In genomic region chr2:43161650-43162542, GRCh38 we compare ENCODE assay signal across 17 cellular contexts.
DNase-seq lines count a peak whose midpoint lies in the region; ATAC-seq, FAIRE-seq and TF ChIP-seq lines count a peak whose summit lies in the region.
"Had no signal": no experiment of that assay in that cellular context is flagged by ENCODE, and none has a peak within 500 bp of the region (broad histone marks: within the 10 kb centered on the region; RNA-seq: fewer than 3 reads in every experiment).

No MANE protein-coding gene starts in this region.

- 8% methylated on average over 14 of the region's 15 CpGs for WGBS in HepG2 (ENCODE audit: low lambda C conversion rate)
- 92 to 96% (median 92%) methylated on average over 11 to 15 of the region's 15 CpGs for WGBS in spleen, 5 donors

- intact Hi-C loops in HepG2 (cut with micrococcal nuclease; ENCODE audit: unreplicated experiment) (loop anchor here (2.0 kb wide), 3 partner anchors 31 to 61 kb away; no protein-coding TSS in a partner anchor), spleen (cut with DNase I; ENCODE audit: low total_unique reads) (no loop called here)

- H3K36me3 ChIP-seq in HepG2 (replicated peaks in 1 of 2; ENCODE audit: control insufficient read depth in 1 of 2, insufficient read depth in 2 of 2, low read length in 2 of 2) = no peaks in the 10 kb centered on the region
- no peaks in the 10 kb centered on the region for H3K36me3 ChIP-seq in spleen
- H3K36me3 ChIP-seq: neutrophil, SJSA1 had no signal

- H3K9me3 Mint-ChIP-seq in activated CD4-positive, alpha-beta T cell treated with anti-CD3 and anti-CD28 coated beads, Interleukin-2, amount 10 ng/mL, durations not matched to agents 7 days and 5 days = no peaks in the 10 kb centered on the region
- H3K9me3 Mint-ChIP-seq: activated naive CD4-positive, alpha-beta T cell treated with anti-CD3 and anti-CD28 coated beads, Interleukin-2, amount 50 U/mL, for 72 hours had no signal

- CTCF ChIA-PET in activated CD4-positive, alpha-beta T cell treated with anti-CD3 and anti-CD28 coated beads, Interleukin-2, amount 10 ng/mL, durations not matched to agents 7 days and 5 days (lab: Charles Lee) = interaction anchor here (1.6 to 3.0 kb wide), 2 partner anchors 9 to 34 kb away, joined by 4 to 15 read pairs; no protein-coding TSS in a partner anchor
- CTCF ChIA-PET in HepG2 (lab: Yijun Ruan, JAX; ENCODE audit: low intra/inter-chr PET ratio, low total read pairs) = interaction anchor here (0.6 to 1.1 kb wide), 3 partner anchors 10 to 66 kb away, joined by 3 read pairs; no protein-coding TSS in a partner anchor

- H3K9me3 ChIP-seq in T-helper 17 cell (ENCODE audit: control insufficient read depth, low read length, poor library complexity, severe bottlenecking) (no peaks in the 10 kb centered on the region), HepG2 (ENCODE audit: low read length) (no peaks in the 10 kb centered on the region), spleen (no peaks in the 10 kb centered on the region)
- H3K9me3 ChIP-seq: neutrophil, SJSA1 had no signal

- TF ChIP-seq POLR2A in HepG2 (IDR thresholded peaks at IDR 0.05; ENCODE audit: insufficient read depth in 1 of 2, low read depth in 2 of 2, low read length in 2 of 2) = no peak
- TF ChIP-seq POLR2A in spleen (IDR thresholded peaks at IDR 0.05) = no peak

- POLR2A ChIA-PET in activated CD4-positive, alpha-beta T cell treated with anti-CD3 and anti-CD28 coated beads, Interleukin-2, amount 10 ng/mL, durations not matched to agents 7 days and 5 days (lab: Charles Lee) = no interaction called here
- POLR2A ChIA-PET in HepG2 (lab: Yijun Ruan, JAX) = interaction anchor here (1.2 to 11.0 kb wide), 14 partner anchors 10 to 301 kb away, joined by 3 to 97 read pairs (median 6); partner anchors contain the start of gene ZFP36L2

- TF ChIP-seq EP300 in HepG2 (IDR thresholded peaks at IDR 0.05; ENCODE audit: low read depth in 2 of 2, low read length in 2 of 2) = peak in 1 of 2 experiments; percentile 49; a peak in 1 of 4 replicates
- TF ChIP-seq EP300 in HepG2 (CRISPR knock-in tag; IDR thresholded peaks at IDR 0.05; ENCODE audit: borderline replicate concordance) = no peak

- H3K4me3 ChIP-seq in HepG2 (replicated peaks in 1 of 3; ENCODE audit: insufficient read depth in 1 of 3, low read depth in 2 of 3, low read length in 3 of 3) (peak overlapping the region; percentile 7 to 58 (median 13); a peak in 5 of 6 replicates), spleen (no peak overlapping the region)
- H3K4me3 ChIP-seq: SJSA1 had no signal

- H3K9ac ChIP-seq in HepG2 (ENCODE audit: insufficient read depth, low read depth, low read length) = peak overlapping the region; percentile 23; the same call in 1 of the 2 replicates

- in situ Hi-C loops in HepG2 (cut with HindIII; ENCODE audit: extremely low pct_ligation_motif_present, low pct_unique_long_range_greater_than_20kb) = loop anchor here (10.0 kb wide), 1 partner anchor 63 kb away; the partner anchor contains the start of gene ZFP36L2

- TF ChIP-seq CTCF in HepG2 (CRISPR knock-in tag; IDR thresholded peaks at IDR 0.05) (no peak; the same call in 1 of the 2 replicates), spleen (IDR thresholded peaks at IDR 0.05 in 8 of 11, conservative IDR thresholded peaks at IDR 0.05 in 3 of 11) (no peak)

- no peak overlapping the region for H3K4me3 Mint-ChIP-seq in activated CD4-positive, alpha-beta T cell treated with anti-CD3 and anti-CD28 coated beads, Interleukin-2, amount 10 ng/mL, durations not matched to agents 7 days and 5 days
- peak overlapping the region; percentile 57 for H3K4me3 Mint-ChIP-seq in T-helper 17 cell
- H3K4me3 Mint-ChIP-seq: activated CD8-positive, alpha-beta memory T cell treated with anti-CD3 and anti-CD28 coated beads, Interleukin-2, amount 10 ng/mL, durations not matched to agents 7 days and 5 days had no signal

- peaks cover 69% of the 10 kb centered on the region for H3K4me1 Mint-ChIP-seq in activated CD4-positive, alpha-beta T cell treated with anti-CD3 and anti-CD28 coated beads, Interleukin-2, amount 10 ng/mL, durations not matched to agents 7 days and 5 days
- H3K4me1 Mint-ChIP-seq in T-helper 17 cell = peaks cover 43% of the 10 kb centered on the region

- peak overlapping the region; percentile 73 for H3K27ac Mint-ChIP-seq in activated CD4-positive, alpha-beta T cell treated with anti-CD3 and anti-CD28 coated beads, Interleukin-2, amount 10 ng/mL, durations not matched to agents 7 days and 5 days
- peak overlapping the region; percentile 99 for H3K27ac Mint-ChIP-seq in T-helper 17 cell
- H3K27ac Mint-ChIP-seq: activated CD8-positive, alpha-beta memory T cell treated with anti-CD3 and anti-CD28 coated beads, Interleukin-2, amount 10 ng/mL, durations not matched to agents 7 days and 5 days; activated naive CD4-positive, alpha-beta T cell treated with anti-CD3 and anti-CD28 coated beads, Interleukin-2, amount 50 U/mL, for 72 hours had no signal

- H2AFZ ChIP-seq in HepG2 (ENCODE audit: low read length) = no peak overlapping the region

- H3K79me2 ChIP-seq in HepG2 (ENCODE audit: insufficient read depth, low read length) = no peaks in the 10 kb centered on the region

- no peaks in the 10 kb centered on the region for H3K36me3 Mint-ChIP-seq in activated CD4-positive, alpha-beta T cell treated with anti-CD3 and anti-CD28 coated beads, Interleukin-2, amount 10 ng/mL, durations not matched to agents 7 days and 5 days (ENCODE audit: low read depth)
- H3K36me3 Mint-ChIP-seq in T-helper 17 cell (ENCODE audit: low read depth) = no peaks in the 10 kb centered on the region
- H3K36me3 Mint-ChIP-seq: activated naive CD4-positive, alpha-beta T cell treated with anti-CD3 and anti-CD28 coated beads, Interleukin-2, amount 50 U/mL, for 72 hours had no signal

- no peak for DNase-seq in activated CD4-positive, alpha-beta T cell treated with anti-CD3 and anti-CD28 coated beads, Interleukin-2, amount 10 ng/mL, durations not matched to agents 7 days and 5 days
- DNase-seq in activated CD4-positive, alpha-beta T cell treated with anti-CD3 and anti-CD28 coated beads, Interleukin-2, amount 50 U/mL, for 1 hour = no peak
- DNase-seq in T-helper 17 cell (no peak), HepG2 (ENCODE audit: low spot score) (peak; percentile 39), spleen (no peak), NCI-H524 treated with DMSO at 0.1 percent for 48 hours (lab: John Stamatoyannopoulos, UW) (no peak), NOMO-1 treated with dmso at 0.1 percent for 144 hours (lab: John Stamatoyannopoulos, UW; ENCODE audit: unreplicated experiment) (no peak)
- DNase-seq: ACHN; activated CD8-positive, alpha-beta memory T cell treated with anti-CD3 and anti-CD28 coated beads, Interleukin-2, amount 10 ng/mL, durations not matched to agents 7 days and 5 days; central memory CD4-positive, alpha-beta T cell; NK-92 treated with Interleukin-12 subunit alpha and Interleukin-12 subunit beta, amount 100 ng/mL, for 24 hours had no signal

- TF ChIP-seq RAD21 in HepG2 (CRISPR knock-in tag; IDR thresholded peaks at IDR 0.05) = 0 out of 2 replicates have a peak, but pooled peaks have one; percentile 17

- H3K4me2 ChIP-seq in HepG2 (ENCODE audit: low read depth, low read length) = peak overlapping the region; percentile 70

- H3K4me1 ChIP-seq in HepG2 (ENCODE audit: insufficient read depth, low read length) (peaks cover 91% of the 10 kb centered on the region), spleen (peaks cover 24 to 85% (median 38%) of the 10 kb centered on the region in 6 donors)

- ATAC-seq in T-helper 17 cell = no peak
- ATAC-seq in HepG2 = peak; percentile 41
- no peak for ATAC-seq in GM18861 (IDR thresholded peaks at IDR 0.05; ENCODE audit: unreplicated experiment)
- ATAC-seq: activated CD8-positive, alpha-beta memory T cell treated with anti-CD3 and anti-CD28 coated beads, Interleukin-2, amount 10 ng/mL, durations not matched to agents 7 days and 5 days; activated naive CD4-positive, alpha-beta T cell treated with anti-CD3 and anti-CD28 coated beads, Interleukin-2, amount 50 U/mL, for 72 hours had no signal

- FAIRE-seq in HepG2 (lab: Jason Lieb, UNC) = peak; percentile 77
- FAIRE-seq: D721Med, H1 had no signal

- H3K27me3 ChIP-seq in HepG2 (ENCODE audit: control insufficient read depth in 1 of 2, insufficient read depth in 2 of 2, low read length in 2 of 2) = no peaks in the 10 kb centered on the region
- no peaks in the 10 kb centered on the region for H3K27me3 ChIP-seq in spleen (replicated peaks in 1 of 7)
- H3K27me3 ChIP-seq: neutrophil, SJSA1 had no signal

- no peaks in the 10 kb centered on the region for H4K20me1 ChIP-seq in HepG2 (ENCODE audit: insufficient read depth, low read length)

- no TSS peak for BruUV-seq in HepG2 (replicated peaks; lab: Mats Ljungman, UMichigan)

- H3K27ac ChIP-seq in HepG2 (ENCODE audit: extremely low read length, insufficient read depth, low read length) = peak overlapping the region; percentile 62
- peak overlapping the region in 5 of 8 donors; percentile 18 to 94 (median 90) for H3K27ac ChIP-seq in spleen
- H3K27ac ChIP-seq: SJSA1 had no signal

- no peaks in the 10 kb centered on the region for H3K27me3 Mint-ChIP-seq in activated CD4-positive, alpha-beta T cell treated with anti-CD3 and anti-CD28 coated beads, Interleukin-2, amount 10 ng/mL, durations not matched to agents 7 days and 5 days
- H3K27me3 Mint-ChIP-seq in T-helper 17 cell = no peaks in the 10 kb centered on the region
- H3K27me3 Mint-ChIP-seq: activated CD8-positive, alpha-beta memory T cell treated with anti-CD3 and anti-CD28 coated beads, Interleukin-2, amount 10 ng/mL, durations not matched to agents 7 days and 5 days had no signal

TF ChIP-seq in HepG2, 621 proteins besides CTCF, POLR2A, EP300 and RAD21 (continues in another document):
- no peak for TF ChIP-seq ZNF577 (CRISPR knock-in tag; IDR thresholded peaks at IDR 0.05; ENCODE audit: borderline replicate concordance, low read depth)
- 0 out of 2 replicates have a peak, but pooled peaks have one; percentile 5 for TF ChIP-seq TAF1 (CRISPR knock-in tag; IDR thresholded peaks at IDR 0.05)
- TF ChIP-seq, protein P1, sequence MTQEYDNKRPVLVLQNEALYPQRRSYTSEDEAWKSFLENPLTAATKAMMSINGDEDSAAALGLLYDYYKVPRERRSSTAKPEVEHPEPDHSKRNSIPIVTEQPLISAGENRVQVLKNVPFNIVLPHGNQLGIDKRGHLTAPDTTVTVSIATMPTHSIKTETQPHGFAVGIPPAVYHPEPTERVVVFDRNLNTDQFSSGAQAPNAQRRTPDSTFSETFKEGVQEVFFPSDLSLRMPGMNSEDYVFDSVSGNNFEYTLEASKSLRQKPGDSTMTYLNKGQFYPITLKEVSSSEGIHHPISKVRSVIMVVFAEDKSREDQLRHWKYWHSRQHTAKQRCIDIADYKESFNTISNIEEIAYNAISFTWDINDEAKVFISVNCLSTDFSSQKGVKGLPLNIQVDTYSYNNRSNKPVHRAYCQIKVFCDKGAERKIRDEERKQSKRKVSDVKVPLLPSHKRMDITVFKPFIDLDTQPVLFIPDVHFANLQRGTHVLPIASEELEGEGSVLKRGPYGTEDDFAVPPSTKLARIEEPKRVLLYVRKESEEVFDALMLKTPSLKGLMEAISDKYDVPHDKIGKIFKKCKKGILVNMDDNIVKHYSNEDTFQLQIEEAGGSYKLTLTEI (CRISPR knock-in tag; conservative IDR thresholded peaks at IDR 0.05) = no peak
- peak; percentile 15; the same call in 1 of the 2 replicates for TF ChIP-seq SOX5 (CRISPR knock-in tag; IDR thresholded peaks at IDR 0.05; ENCODE audit: borderline replicate concordance)
- no peak for TF ChIP-seq FOSL2 (CRISPR knock-in tag; IDR thresholded peaks at IDR 0.05)
- peak; percentile 19; the same call in 1 of the 2 replicates for TF ChIP-seq ZNF619 (CRISPR knock-in tag; IDR thresholded peaks at IDR 0.05)

Comparison
In these comparisons a context has a peak if more than half of its experiments do, and no peak if none do; other contexts are left out.
1. H3K4me3 ChIP-seq: peak in HepG2 (3 of 3); none in spleen (0 of 8).